Comparison of ENCODE assay signal across 20 cellular contexts in genomic region chr3:27216295-27216694, GRCh38.
DNase-seq lines count a peak whose midpoint lies in the region; FAIRE-seq and TF ChIP-seq lines count a peak whose summit lies in the region.
"Had no signal": no experiment of that assay in that cellular context is flagged by ENCODE, and none has a peak within 500 bp of the region (broad histone marks: within the 10 kb centered on the region; RNA-seq: fewer than 3 reads in every experiment).

No MANE protein-coding gene starts in this region.

- BruUV-seq in MCF 10A (replicated peaks; lab: Mats Ljungman, UMichigan), result no TSS peak

- H3K4me1 ChIP-seq in breast epithelium, result no peaks in the 10 kb centered on the region
- peaks cover 12% of the 10 kb centered on the region for H3K4me1 ChIP-seq in astrocyte (ENCODE audit: insufficient read depth, low read length)
- peaks cover 11% of the 10 kb centered on the region for H3K4me1 ChIP-seq in keratinocyte (ENCODE audit: control insufficient read depth, extremely low read depth, insufficient read depth, low read length)
- H3K4me1 ChIP-seq in endodermal cell (ENCODE audit: control insufficient read depth, insufficient read depth, low read length), result no peaks in the 10 kb centered on the region
- H3K4me1 ChIP-seq in sigmoid colon, result no peaks in the 10 kb centered on the region

- H3K4me3 Mint-ChIP-seq in MCF 10A (ENCODE audit: unreplicated experiment) (no peak overlapping the region), astrocyte (ENCODE audit: unreplicated experiment) (no peak overlapping the region), endodermal cell (no peak overlapping the region)

- H4K20me1 ChIP-seq in astrocyte (ENCODE audit: insufficient read depth, low read length) (no peaks in the 10 kb centered on the region), keratinocyte (ENCODE audit: control insufficient read depth, extremely low read depth, insufficient read depth, low read length) (no peaks in the 10 kb centered on the region)

- CTCF ChIA-PET in MCF 10A (lab: Yijun Ruan, JAX), result interaction anchor here (1.2 kb wide), 1 partner anchor 9 kb away, joined by 3 read pairs; no protein-coding TSS in a partner anchor

- no peak overlapping the region for H3K27ac ChIP-seq in breast epithelium
- peak overlapping the region; percentile 46 for H3K27ac ChIP-seq in astrocyte (ENCODE audit: low read depth, low read length)
- no peak overlapping the region for H3K27ac ChIP-seq in keratinocyte (ENCODE audit: control insufficient read depth, insufficient read depth, low read length)
- H3K27ac ChIP-seq in endodermal cell (ENCODE audit: low read depth, low read length), result no peak overlapping the region
- no peak overlapping the region for H3K27ac ChIP-seq in sigmoid colon
- H3K27ac ChIP-seq: C4-2B had no signal

- peaks cover 6% of the 10 kb centered on the region for H3K4me1 Mint-ChIP-seq in MCF 10A (ENCODE audit: insufficient read depth, unreplicated experiment)
- peaks cover 13% of the 10 kb centered on the region for H3K4me1 Mint-ChIP-seq in astrocyte (ENCODE audit: low read depth, unreplicated experiment)
- peaks cover 2% of the 10 kb centered on the region for H3K4me1 Mint-ChIP-seq in endodermal cell

- H3K9me1 ChIP-seq in keratinocyte (ENCODE audit: control insufficient read depth, extremely low read depth, insufficient read depth, low read length), result no peaks in the 10 kb centered on the region

- H3K9ac ChIP-seq in astrocyte (ENCODE audit: low read length), result no peak overlapping the region
- no peak overlapping the region for H3K9ac ChIP-seq in keratinocyte (ENCODE audit: control insufficient read depth, extremely low read depth, insufficient read depth, low read length)
- H3K9ac ChIP-seq in endodermal cell (ENCODE audit: extremely low read depth, low read length, poor library complexity, severe bottlenecking), result no peak overlapping the region

- H3K9me3 Mint-ChIP-seq in MCF 10A (ENCODE audit: unreplicated experiment), result peaks cover 6% of the 10 kb centered on the region
- H3K9me3 Mint-ChIP-seq in astrocyte (ENCODE audit: unreplicated experiment), result peaks cover 4% of the 10 kb centered on the region
- H3K9me3 Mint-ChIP-seq in endodermal cell, result peaks cover 4% of the 10 kb centered on the region

- no peak for TF ChIP-seq EP300 in sigmoid colon (IDR thresholded peaks at IDR 0.05)

- H3K36me3 Mint-ChIP-seq in MCF 10A (ENCODE audit: insufficient read depth, unreplicated experiment) (peaks cover 6% of the 10 kb centered on the region), astrocyte (ENCODE audit: low read depth, unreplicated experiment) (peaks cover 8% of the 10 kb centered on the region), endodermal cell (ENCODE audit: low read depth) (no peaks in the 10 kb centered on the region)

- no peaks in the 10 kb centered on the region for H3K9me3 ChIP-seq in breast epithelium
- no peaks in the 10 kb centered on the region for H3K9me3 ChIP-seq in astrocyte (ENCODE audit: insufficient read depth, low read depth, low read length)
- H3K9me3 ChIP-seq in keratinocyte (ENCODE audit: control insufficient read depth, low read depth, low read length), result no peaks in the 10 kb centered on the region
- no peaks in the 10 kb centered on the region for H3K9me3 ChIP-seq in endodermal cell (ENCODE audit: control insufficient read depth, low read length)
- no peaks in the 10 kb centered on the region for H3K9me3 ChIP-seq in sigmoid colon

- dilution Hi-C loops in keratinocyte (cut with MboI; ENCODE audit: extremely low pct_ligation_motif_present, low sequenced_read_pairs), result no loop called here

- TF ChIP-seq POLR2A in breast epithelium (IDR thresholded peaks at IDR 0.05) (no peak), sigmoid colon (IDR thresholded peaks at IDR 0.05) (no peak)

- H2AFZ ChIP-seq in astrocyte (ENCODE audit: low read depth, low read length) (no peak overlapping the region), keratinocyte (ENCODE audit: control insufficient read depth, low read length) (peak overlapping the region; percentile 8)

- FAIRE-seq in astrocyte (lab: Jason Lieb, UNC) (no peak), keratinocyte (lab: Jason Lieb, UNC) (peak; percentile 20)
- FAIRE-seq: D721Med, GM19239 had no signal

- intact Hi-C loops in MCF 10A (cut with micrococcal nuclease) (no loop called here), breast epithelium (cut with DNase I; ENCODE audit: low total_unique reads) (no loop called here), sigmoid colon (cut with DNase I) (no loop called here)

- H3K4me3 ChIP-seq in breast epithelium (no peak overlapping the region), astrocyte (ENCODE audit: insufficient read depth, low read depth, low read length) (no peak overlapping the region), keratinocyte (ENCODE audit: control insufficient read depth in 2 of 3, extremely low read depth in 1 of 3, insufficient read depth in 2 of 3, low read depth in 1 of 3, low read length in 3 of 3) (no peak overlapping the region), endodermal cell (ENCODE audit: low read length) (no peak overlapping the region), sigmoid colon (no peak overlapping the region)

- H3K36me3 ChIP-seq in breast epithelium (no peaks in the 10 kb centered on the region), astrocyte (ENCODE audit: insufficient read depth, low read length) (no peaks in the 10 kb centered on the region), keratinocyte (ENCODE audit: control insufficient read depth in 2 of 2, extremely low read depth in 1 of 2, insufficient read depth in 2 of 2, low read length in 2 of 2) (no peaks in the 10 kb centered on the region), endodermal cell (ENCODE audit: control insufficient read depth, insufficient read depth, low read length) (no peaks in the 10 kb centered on the region), sigmoid colon (no peaks in the 10 kb centered on the region)

- WGBS in endodermal cell (ENCODE audit: insufficient coverage in 1 of 2, insufficient read length in 1 of 2), 2 experiments, result 94 to 100% methylated on average over 1 of the region's 1 CpG
- WGBS in sigmoid colon, 2 donors, result 90 to 91% methylated on average over 1 of the region's 1 CpG

- H3K4me2 ChIP-seq in astrocyte (ENCODE audit: low read length) (no peak overlapping the region), keratinocyte (ENCODE audit: control insufficient read depth, extremely low read depth, insufficient read depth, low read depth, low read length) (peak overlapping the region; percentile 55)

- H3K27me3 Mint-ChIP-seq in MCF 10A (ENCODE audit: insufficient read depth, unreplicated experiment), result no peaks in the 10 kb centered on the region
- no peaks in the 10 kb centered on the region for H3K27me3 Mint-ChIP-seq in astrocyte (ENCODE audit: low read depth, unreplicated experiment)
- H3K27me3 Mint-ChIP-seq in endodermal cell (ENCODE audit: insufficient read depth), result no peaks in the 10 kb centered on the region

- POLR2A ChIA-PET in MCF 10A (lab: Yijun Ruan, JAX), result no interaction called here

- H3K27ac Mint-ChIP-seq in MCF 10A (ENCODE audit: low read depth, unreplicated experiment) (peak overlapping the region; percentile 40), astrocyte (ENCODE audit: unreplicated experiment) (no peak overlapping the region), endodermal cell (no peak overlapping the region)

- no peak for TF ChIP-seq CTCF in MCF 10A (IDR thresholded peaks at IDR 0.05; ENCODE audit: unreplicated experiment)
- TF ChIP-seq CTCF in breast epithelium (IDR thresholded peaks at IDR 0.05), result no peak
- no peak for TF ChIP-seq CTCF in astrocyte (IDR thresholded peaks at IDR 0.05; ENCODE audit: insufficient read depth, low read depth, low read length)
- TF ChIP-seq CTCF in keratinocyte (optimal IDR thresholded peaks at IDR 0.05 in 1 of 3, IDR thresholded peaks at IDR 0.05 in 1 of 3, conservative IDR thresholded peaks at IDR 0.05 in 1 of 3; ENCODE audit: extremely low read depth in 1 of 3, insufficient read depth in 2 of 3, low read length in 3 of 3), result no peak
- TF ChIP-seq CTCF in endodermal cell (conservative IDR thresholded peaks at IDR 0.05), result no peak
- TF ChIP-seq CTCF in sigmoid colon (IDR thresholded peaks at IDR 0.05), result no peak

- DNase-seq in MCF 10A (ENCODE audit: unreplicated experiment) (no peak), breast epithelium (ENCODE audit: low spot score in 2 of 2) (no peak), astrocyte (ENCODE audit: low read depth) (no peak), keratinocyte (ENCODE audit: low read depth, low spot score) (no peak), endodermal cell (no peak), NCI-H1436 (lab: John Stamatoyannopoulos, UW) (no peak), sigmoid colon (no peak)
- DNase-seq: 8988T, DMS53, GDM1, KBM-7, NCI-H1092, NCI-H1436 treated with DMSO at 0.1 percent for 48 hours, NCI-H1930, NCI-H2227 treated with DMSO at 0.1 percent for 48 hours, NCI-H510A treated with DMSO at 0.1 percent for 48 hours, OCI-M1 had no signal

- H3K27me3 ChIP-seq in breast epithelium (no peaks in the 10 kb centered on the region), astrocyte (ENCODE audit: insufficient read depth, low read length) (no peaks in the 10 kb centered on the region), keratinocyte (ENCODE audit: control insufficient read depth, extremely low read depth, insufficient read depth, low read length) (no peaks in the 10 kb centered on the region), endodermal cell (ENCODE audit: control insufficient read depth, insufficient read depth, low read length, poor library complexity, severe bottlenecking) (no peaks in the 10 kb centered on the region), sigmoid colon (no peaks in the 10 kb centered on the region)

- H3K79me2 ChIP-seq in astrocyte (ENCODE audit: insufficient read depth, low read length) (no peaks in the 10 kb centered on the region), keratinocyte (ENCODE audit: control insufficient read depth, insufficient read depth, low read length) (no peaks in the 10 kb centered on the region)
